In the genomic region with DNA sequence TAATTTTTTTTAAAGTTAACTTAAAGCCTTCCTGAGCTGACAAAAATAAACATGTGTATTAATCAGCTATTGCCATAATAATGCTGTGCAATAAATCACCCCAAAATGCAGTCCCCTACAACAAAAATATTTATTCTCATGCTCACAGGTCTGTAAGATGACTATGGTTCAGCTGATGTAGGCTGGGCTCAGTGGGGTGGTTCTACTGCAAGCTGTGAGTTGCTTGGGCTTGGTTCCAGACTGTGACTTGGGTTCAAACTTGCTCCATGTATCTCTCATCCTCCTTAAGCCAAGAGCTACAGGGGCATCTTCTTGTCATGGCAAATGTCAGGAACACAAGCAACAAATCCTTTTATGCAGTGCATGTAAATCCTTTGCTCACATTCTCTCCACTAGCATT, we compare ENCODE assay signal across 21 cellular contexts.
"Had no signal": no experiment of that assay in that cellular context is flagged by ENCODE, and none has a peak within 500 bp of the region (broad histone marks: within the 10 kb centered on the region; RNA-seq: fewer than 3 reads in every experiment).

No MANE protein-coding gene starts in this region.

- H3K27ac ChIP-seq: colonic mucosa, epithelial cell of prostate, foreskin keratinocyte, gastroesophageal sphincter, heart right ventricle, left lung, lower lobe of right lung had no signal

- H3K27me3 ChIP-seq: colonic mucosa, foreskin keratinocyte, gastroesophageal sphincter, heart right ventricle, left lung had no signal

- H3K36me3 ChIP-seq: colonic mucosa, gastroesophageal sphincter, heart right ventricle, left lung, lower lobe of right lung had no signal

- H3K9me3 ChIP-seq: colonic mucosa, gastroesophageal sphincter, left lung, lower lobe of right lung, mucosa of descending colon had no signal

- FAIRE-seq: endometrium, frontal cortex, islet of Langerhans, keratinocyte had no signal

- ATAC-seq: effector memory CD8-positive, alpha-beta T cell; esophagus mucosa; foreskin keratinocyte; gastroesophageal sphincter; heart right ventricle; left cardiac atrium; left lung; left ventricle myocardium superior; lower lobe of right lung; mucosa of descending colon had no signal

- H3K4me1 ChIP-seq: colonic mucosa, foreskin keratinocyte, heart right ventricle, left lung, lower lobe of right lung had no signal

- DNase-seq: colonic mucosa; cortex of kidney; effector CD8-positive, alpha-beta T cell; effector memory CD8-positive, alpha-beta T cell; endodermal cell; foreskin keratinocyte; heart right ventricle; hippocampal formation; left cardiac atrium; left lung; left ventricle myocardium superior; lower lobe of right lung; mesenchymal stem cell; mucosa of descending colon had no signal

- H3K4me3 ChIP-seq: colonic mucosa, gastroesophageal sphincter, heart right ventricle, left lung, lower lobe of right lung, mucosa of descending colon had no signal
